Comparison of ENCODE assay signal across 10 cellular contexts in the genomic region with DNA sequence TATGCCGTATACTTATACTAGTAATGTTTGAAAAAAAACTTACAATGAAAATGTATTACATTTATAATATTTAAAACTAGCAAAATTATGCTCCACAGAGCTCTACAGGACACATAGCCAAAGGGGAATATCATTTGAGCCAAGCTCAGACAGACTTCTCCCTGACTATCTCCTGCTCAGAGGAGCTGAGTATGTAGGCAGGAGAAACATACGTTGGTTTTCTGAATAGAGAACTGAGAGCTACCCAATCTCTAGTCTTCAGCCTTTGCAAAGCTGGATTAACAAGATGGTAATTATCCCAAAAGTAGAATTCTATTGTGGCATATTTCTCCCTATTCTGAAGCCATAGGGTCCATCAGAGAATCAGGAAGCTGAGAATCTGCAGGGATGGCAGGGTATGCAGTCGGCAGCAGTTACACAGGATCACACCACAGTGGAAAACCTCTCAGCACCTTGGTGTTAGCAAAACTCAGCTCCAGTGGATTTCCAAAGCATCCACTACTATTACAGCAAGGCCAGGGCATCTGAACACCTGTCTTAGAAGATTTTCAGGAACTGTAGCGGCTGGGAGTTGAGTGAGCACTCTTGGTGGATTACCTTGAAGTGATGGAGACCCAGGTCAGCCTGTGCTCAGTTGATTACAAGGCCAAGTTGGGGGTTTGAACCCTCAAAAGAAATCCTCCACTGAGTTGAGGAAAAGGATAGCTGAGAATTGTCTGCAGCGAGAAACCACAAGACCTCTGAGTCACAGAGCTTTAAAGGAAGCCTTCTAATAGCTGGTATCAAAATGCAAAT. TPM values are rescaled to one million over a fixed set of nuclear protein-coding genes. Genes with fewer than 3 reads are reported as not detected.
A peak's percentile ranks its signal among the peaks of the same experiment; 100 is the strongest.
DNase-seq lines count a peak whose midpoint lies in the region; ATAC-seq, FAIRE-seq and TF ChIP-seq lines count a peak whose summit lies in the region.
"Had no signal": no experiment of that assay in that cellular context is flagged by ENCODE, and none has a peak within 500 bp of the region (broad histone marks: within the 10 kb centered on the region; RNA-seq: fewer than 3 reads in every experiment).

No MANE protein-coding gene starts in this region.

- H3K9me3 ChIP-seq in pancreas (no peaks in the 10 kb centered on the region), stomach (no peaks in the 10 kb centered on the region)

- WGBS in pancreas, 2 donors = 71 to 84% methylated on average over 5 of the region's 5 CpGs
- WGBS in stomach, 5 donors = 76 to 79% (median 77%) methylated on average over 5 of the region's 5 CpGs

- DNase-seq in ELR (ENCODE audit: low read depth) (peak; percentile 73), RCC 7860 (ENCODE audit: low spot score) (peak; percentile 26), glomerular visceral epithelial cell (ENCODE audit: extremely low spot score) (peak; percentile 25), NCI-H69 (lab: John Stamatoyannopoulos, UW) (no peak), pancreas (no peak), stomach (no peak)
- DNase-seq: dermis blood vessel endothelial cell had no signal

- H3K4me3 ChIP-seq in pancreas = no peak overlapping the region
- no peak overlapping the region for H3K4me3 ChIP-seq in stomach

- TF ChIP-seq POLR2A in stomach (IDR thresholded peaks at IDR 0.05) = no peak

- FAIRE-seq in RCC 7860 (lab: Jason Lieb, UNC) (peak; percentile 91), pancreas (lab: Jason Lieb, UNC) (no peak)

- ATAC-seq in GM19463 (IDR thresholded peaks at IDR 0.05; ENCODE audit: unreplicated experiment) = peak; percentile 15
- ATAC-seq in pancreas = no peak
- no peak for ATAC-seq in GM21526 (IDR thresholded peaks at IDR 0.05; ENCODE audit: low FRiP score, unreplicated experiment)

- H3K4me1 ChIP-seq in pancreas (no peaks in the 10 kb centered on the region), stomach (no peaks in the 10 kb centered on the region)

- H3K36me3 ChIP-seq in pancreas (no peaks in the 10 kb centered on the region), stomach (no peaks in the 10 kb centered on the region)

- no peaks in the 10 kb centered on the region for H3K27me3 ChIP-seq in pancreas
- H3K27me3 ChIP-seq in stomach = no peaks in the 10 kb centered on the region

- no peak for TF ChIP-seq EP300 in stomach (IDR thresholded peaks at IDR 0.05)

- TF ChIP-seq CTCF in pancreas (IDR thresholded peaks at IDR 0.05) (no peak), stomach (IDR thresholded peaks at IDR 0.05) (no peak)

- intact Hi-C loops in pancreas (cut with DNase I) = no loop called here
- intact Hi-C loops in stomach (cut with DNase I; ENCODE audit: low total_unique reads) = no loop called here

- H3K27ac ChIP-seq in pancreas = no peak overlapping the region
- no peak overlapping the region for H3K27ac ChIP-seq in stomach

RNA-seq across cellular contexts. Expression of a gene that starts 30.1 kb away (rescaled TPM):
- total RNA-seq in pancreas (under 1 TPM in 2 of 6 donors, not detected in 4; 0.15 to 0.19 TPM), stomach (not detected)
- polyA plus RNA-seq in pancreas (under 1 TPM in 1 of 2 donors, not detected in 1; 0.07 TPM), stomach (under 1 TPM in 1 of 3 donors, not detected in 2; 0.25 TPM)
- total RNA-seq: dermis blood vessel endothelial cell, progenitor cell of endocrine pancreas had no signal

RNA-seq across cellular contexts. Expression of a gene that starts 31.5 kb away (rescaled TPM):
- 1 to 10 TPM; 4.1 to 9.5 (median 5.3) TPM for total RNA-seq in pancreas
- 1 to 10 TPM; 8.2 to 9.8 TPM for polyA plus RNA-seq in pancreas
- 10 to 100 TPM in 4 of 5 donors, 1 to 10 TPM in 1; 4.1 to 43.7 (median 23.7) TPM for total RNA-seq in stomach
- polyA plus RNA-seq in stomach = 1 to 10 TPM; 4.1 to 8.9 (median 5.9) TPM

RNA-seq across cellular contexts. Expression of a gene that starts 39.2 kb away (rescaled TPM):
- total RNA-seq in pancreas = 10 to 100 TPM; 16.0 to 35.1 (median 21.8) TPM
- polyA plus RNA-seq in pancreas = 10 to 100 TPM; 21.3 to 37.2 TPM
- 100 to 1,000 TPM in 3 of 5 donors, 10 to 100 TPM in 2; 64.9 to 161 (median 144) TPM for total RNA-seq in stomach
- 10 to 100 TPM; 20.6 to 43.7 (median 24.8) TPM for polyA plus RNA-seq in stomach

Comparison
In these comparisons a context has a peak if more than half of its experiments do, and no peak if none do; other contexts are left out.
1. DNase-seq: peak in ELR (single experiment), RCC 7860 (single experiment) and glomerular visceral epithelial cell (single experiment); none in NCI-H69 (single experiment), pancreas (0 of 6) and stomach (single experiment).